In genomic region chr17:2222901-2223616, GRCh38 we compare ENCODE assay signal across 8 cellular contexts.
DNase-seq lines count a peak whose midpoint lies in the region; ATAC-seq lines count a peak whose summit lies in the region.

No MANE protein-coding gene starts in this region.

- no peaks in the 10 kb centered on the region for H3K9me3 ChIP-seq in CD4-positive, CD25-positive, alpha-beta regulatory T cell (ENCODE audit: control insufficient read depth in 2 of 2, low read length in 2 of 2)

- no peak overlapping the region for H3K27ac ChIP-seq in CD4-positive, CD25-positive, alpha-beta regulatory T cell (ENCODE audit: insufficient read depth, low read length, poor library complexity, severe bottlenecking)

- no peaks in the 10 kb centered on the region for H3K4me1 ChIP-seq in CD4-positive, CD25-positive, alpha-beta regulatory T cell (ENCODE audit: control insufficient read depth, insufficient read depth, low read length, poor library complexity, severe bottlenecking)

- no peaks in the 10 kb centered on the region for H3K27me3 ChIP-seq in CD4-positive, CD25-positive, alpha-beta regulatory T cell (ENCODE audit: control insufficient read depth, insufficient read depth, low read length)

- peak in 1 of 2 donors; percentile 24 for ATAC-seq in CD4-positive, CD25-positive, alpha-beta regulatory T cell (ENCODE audit: low read depth in 2 of 2)
- ATAC-seq in HG03442 (IDR thresholded peaks at IDR 0.05; ENCODE audit: unreplicated experiment) = peak; percentile 49

- peaks cover 12% of the 10 kb centered on the region for H3K36me3 Mint-ChIP-seq in CD4-positive, CD25-positive, alpha-beta regulatory T cell
- H3K36me3 Mint-ChIP-seq in activated naive CD4-positive, alpha-beta T cell treated with anti-CD3 and anti-CD28 coated beads, Interleukin-2, amount 10 ng/mL, durations not matched to agents 7 days and 5 days = peaks cover 35% of the 10 kb centered on the region

- H3K27me3 Mint-ChIP-seq in CD4-positive, CD25-positive, alpha-beta regulatory T cell = no peaks in the 10 kb centered on the region
- no peaks in the 10 kb centered on the region for H3K27me3 Mint-ChIP-seq in activated naive CD4-positive, alpha-beta T cell treated with anti-CD3 and anti-CD28 coated beads, Interleukin-2, amount 10 ng/mL, durations not matched to agents 7 days and 5 days

- H3K9me3 Mint-ChIP-seq in CD4-positive, CD25-positive, alpha-beta regulatory T cell = no peaks in the 10 kb centered on the region
- H3K9me3 Mint-ChIP-seq in activated naive CD4-positive, alpha-beta T cell treated with anti-CD3 and anti-CD28 coated beads, Interleukin-2, amount 10 ng/mL, durations not matched to agents 7 days and 5 days = peaks cover 3% of the 10 kb centered on the region

- H3K36me3 ChIP-seq in CD4-positive, CD25-positive, alpha-beta regulatory T cell (ENCODE audit: control insufficient read depth, insufficient read depth, low read length) = peaks cover 5% of the 10 kb centered on the region

- H3K4me3 ChIP-seq in CD4-positive, CD25-positive, alpha-beta regulatory T cell (ENCODE audit: low read depth, low read length) = no peak overlapping the region

- CTCF ChIA-PET in activated naive CD4-positive, alpha-beta T cell treated with anti-CD3 and anti-CD28 coated beads, Interleukin-2, amount 10 ng/mL, durations not matched to agents 7 days and 5 days (lab: Charles Lee) = interaction anchor here (0.7 to 1.8 kb wide), 10 partner anchors 8 to 168 kb away, joined by 3 to 6 read pairs (median 4); partner anchors contain the start of gene HIC1

- H3K4me3 Mint-ChIP-seq in CD4-positive, CD25-positive, alpha-beta regulatory T cell = no peak overlapping the region
- no peak overlapping the region for H3K4me3 Mint-ChIP-seq in activated naive CD4-positive, alpha-beta T cell treated with anti-CD3 and anti-CD28 coated beads, Interleukin-2, amount 10 ng/mL, durations not matched to agents 7 days and 5 days

- peak overlapping the region in 2 of 3 donors; percentile 1 to 56 for H3K27ac Mint-ChIP-seq in CD4-positive, CD25-positive, alpha-beta regulatory T cell
- peak overlapping the region; percentile 71 for H3K27ac Mint-ChIP-seq in activated naive CD4-positive, alpha-beta T cell treated with anti-CD3 and anti-CD28 coated beads, Interleukin-2, amount 10 ng/mL, durations not matched to agents 7 days and 5 days

- H3K4me1 Mint-ChIP-seq in CD4-positive, CD25-positive, alpha-beta regulatory T cell = peaks cover 0 to 22% (median 13%) of the 10 kb centered on the region in 4 donors
- peaks cover 50% of the 10 kb centered on the region for H3K4me1 Mint-ChIP-seq in activated naive CD4-positive, alpha-beta T cell treated with anti-CD3 and anti-CD28 coated beads, Interleukin-2, amount 10 ng/mL, durations not matched to agents 7 days and 5 days

- DNase-seq in CD4-positive, CD25-positive, alpha-beta regulatory T cell = no peak
- DNase-seq in activated naive CD4-positive, alpha-beta T cell treated with anti-CD3 and anti-CD28 coated beads, Interleukin-2, amount 10 ng/mL, durations not matched to agents 7 days and 5 days = peak; percentile 43
- peak; percentile 53 for DNase-seq in kidney tubule cell (ENCODE audit: low spot score)
- DNase-seq in stimulated activated CD8-positive, alpha-beta memory T cell treated with anti-CD3 and anti-CD28 coated beads, Interleukin-15, amount 100 ng/mL, for 48 hours (ENCODE audit: low read depth in 2 of 2) = peak; percentile 45 to 62
- DNase-seq in pons (ENCODE audit: low spot score) = no peak
- DNase-seq in DMS53 treated with DMSO at 0.1 percent for 48 hours (lab: John Stamatoyannopoulos, UW; ENCODE audit: unreplicated experiment) = no peak
- DNase-seq in DMS153 treated with DMSO at 0.1 percent for 48 hours (lab: John Stamatoyannopoulos, UW; ENCODE audit: unreplicated experiment) = no peak

Comparison
In these comparisons a context has a peak if more than half of its experiments do, and no peak if none do; other contexts are left out.
1. DNase-seq: peak in activated naive CD4-positive, alpha-beta T cell treated with anti-CD3 and anti-CD28 coated beads, Interleukin-2, amount 10 ng/mL, durations not matched to agents 7 days and 5 days (single experiment), kidney tubule cell (single experiment) and stimulated activated CD8-positive, alpha-beta memory T cell treated with anti-CD3 and anti-CD28 coated beads, Interleukin-15, amount 100 ng/mL, for 48 hours (2 of 2); none in CD4-positive, CD25-positive, alpha-beta regulatory T cell (0 of 3), pons (single experiment), DMS53 treated with DMSO at 0.1 percent for 48 hours (single experiment) and DMS153 treated with DMSO at 0.1 percent for 48 hours (single experiment).